Comparison of ENCODE assay signal across 1 cellular context in genomic region chr3:61250784-61251173, GRCh38.
TF ChIP-seq lines count a peak whose summit lies in the region.

No MANE protein-coding gene starts in this region.

TF ChIP-seq in GM23338, 12 proteins besides CTCF, POLR2A, EP300 and RAD21 (continued from another document):
- TF ChIP-seq ZNF462 (CRISPR knock-in tag; IDR thresholded peaks at IDR 0.05): no peak
- no peak for TF ChIP-seq EZH2 (IDR thresholded peaks at IDR 0.05; ENCODE audit: low read depth, unreplicated experiment)
- no peak for TF ChIP-seq REST (IDR thresholded peaks at IDR 0.05; ENCODE audit: unreplicated experiment)
- no peak for TF ChIP-seq ETS1 (IDR thresholded peaks at IDR 0.05)
- TF ChIP-seq CREB1 (CRISPR knock-in tag; IDR thresholded peaks at IDR 0.05; ENCODE audit: low read depth): no peak
- TF ChIP-seq NANOG (IDR thresholded peaks at IDR 0.05; ENCODE audit: borderline replicate concordance): no peak
